Comparison of ENCODE assay signal across 17 cellular contexts in genomic region chr3:143736651-143737050, GRCh38.
DNase-seq lines count a peak whose midpoint lies in the region; ATAC-seq and TF ChIP-seq lines count a peak whose summit lies in the region.
"Had no signal": no experiment of that assay in that cellular context is flagged by ENCODE, and none has a peak within 500 bp of the region (broad histone marks: within the 10 kb centered on the region; RNA-seq: fewer than 3 reads in every experiment).

No MANE protein-coding gene starts in this region.

- H3K4me2 ChIP-seq in fibroblast of lung (ENCODE audit: extremely low read depth, insufficient read depth, low read length), result no peak overlapping the region
- H3K4me2 ChIP-seq: KMS-11 had no signal

- H3K27me3 ChIP-seq in RWPE2 (ENCODE audit: insufficient read depth, poor library complexity, severe bottlenecking) (no peaks in the 10 kb centered on the region), fibroblast of lung (ENCODE audit: control insufficient read depth, insufficient read depth, low read length) (no peaks in the 10 kb centered on the region)

- peak; percentile 37 for DNase-seq in DMS53 (lab: John Stamatoyannopoulos, UW)
- DNase-seq in DMS53 treated with DMSO at 0.1 percent for 48 hours (lab: John Stamatoyannopoulos, UW; ENCODE audit: unreplicated experiment), result no peak
- no peak for DNase-seq in RWPE2 (ENCODE audit: low spot score)
- peak; percentile 11 to 43 for DNase-seq in fibroblast of lung (ENCODE audit: low read depth in 2 of 2)
- peak; percentile 18 for DNase-seq in retina
- DNase-seq in activated CD4-positive, CD25-positive, alpha-beta regulatory T cell treated with anti-CD3 and anti-CD28 coated beads, Interleukin-2, amount 50 U/mL, for 72 hours, result no peak
- DNase-seq: activated CD4-positive, CD25-positive, alpha-beta regulatory T cell; activated CD8-positive, alpha-beta memory T cell treated with anti-CD3 and anti-CD28 coated beads for 24 hours; naive thymus-derived CD4-positive, alpha-beta T cell; posterior cingulate gyrus; Right ventricle myocardium superior had no signal

- H3K36me3 ChIP-seq in RWPE2 (ENCODE audit: low read depth) (no peaks in the 10 kb centered on the region), fibroblast of lung (ENCODE audit: control insufficient read depth, insufficient read depth, low read length) (no peaks in the 10 kb centered on the region)
- H3K36me3 ChIP-seq: thoracic aorta had no signal

- ATAC-seq in RWPE2 (ENCODE audit: low read depth) (peak; percentile 99), GM18909 (IDR thresholded peaks at IDR 0.05; ENCODE audit: poor library complexity, unreplicated experiment) (no peak), HG02759 (IDR thresholded peaks at IDR 0.05; ENCODE audit: unreplicated experiment) (no peak)
- ATAC-seq: HCT116; naive thymus-derived CD4-positive, alpha-beta T cell had no signal

- no peaks in the 10 kb centered on the region for H4K20me1 ChIP-seq in fibroblast of lung (ENCODE audit: control insufficient read depth, extremely low read depth, insufficient read depth, low read length)

- H3K4me3 ChIP-seq in RWPE2 (ENCODE audit: severe bottlenecking) (no peak overlapping the region), fibroblast of lung (replicated peaks in 1 of 4; ENCODE audit: control extremely low read depth in 1 of 4, insufficient read depth in 1 of 4, low read depth in 3 of 4, low read length in 4 of 4) (no peak overlapping the region)
- H3K4me3 ChIP-seq: thoracic aorta had no signal

- TF ChIP-seq CTCF in RWPE2 (IDR thresholded peaks at IDR 0.05; ENCODE audit: poor library complexity, severe bottlenecking) (no peak), fibroblast of lung (conservative IDR thresholded peaks at IDR 0.05 in 1 of 2, IDR thresholded peaks at IDR 0.05 in 1 of 2; ENCODE audit: low read depth in 1 of 2, low read length in 2 of 2) (no peak)

- H3K4me1 ChIP-seq in RWPE2 (ENCODE audit: insufficient read depth, poor library complexity, severe bottlenecking) (peaks cover 21% of the 10 kb centered on the region), fibroblast of lung (ENCODE audit: control insufficient read depth, extremely low read depth, insufficient read depth, low read length) (no peaks in the 10 kb centered on the region)

- H3K9me3 ChIP-seq in RWPE2 (ENCODE audit: severe bottlenecking) (no peaks in the 10 kb centered on the region), fibroblast of lung (ENCODE audit: control insufficient read depth, insufficient read depth, low read depth, low read length) (no peaks in the 10 kb centered on the region)
- H3K9me3 ChIP-seq: thoracic aorta had no signal

- H2AFZ ChIP-seq in fibroblast of lung (ENCODE audit: low read length), result no peak overlapping the region

- H3K9ac ChIP-seq in fibroblast of lung (ENCODE audit: insufficient read depth, low read length), result no peak overlapping the region
- H3K9ac ChIP-seq: KMS-11 had no signal

- H3K27ac ChIP-seq in RWPE2 (ENCODE audit: poor library complexity, severe bottlenecking) (peak overlapping the region; percentile 90), fibroblast of lung (ENCODE audit: insufficient read depth, low read length) (no peak overlapping the region)
- H3K27ac ChIP-seq: 22Rv1, KMS-11, thoracic aorta had no signal

- H3K79me2 ChIP-seq in fibroblast of lung (ENCODE audit: control insufficient read depth, insufficient read depth, low read length), result no peaks in the 10 kb centered on the region

Comparison
In these comparisons a context has a peak if more than half of its experiments do, and no peak if none do; other contexts are left out.
1. DNase-seq: peak in DMS53 (single experiment), fibroblast of lung (2 of 2) and retina (single experiment); none in DMS53 treated with DMSO at 0.1 percent for 48 hours (single experiment), RWPE2 (single experiment) and activated CD4-positive, CD25-positive, alpha-beta regulatory T cell treated with anti-CD3 and anti-CD28 coated beads, Interleukin-2, amount 50 U/mL, for 72 hours (single experiment).